Comparison of ENCODE assay signal across 24 cellular contexts in genomic region chr6:43929511-43929910, GRCh38.
DNase-seq lines count a peak whose midpoint lies in the region; ATAC-seq, FAIRE-seq and TF ChIP-seq lines count a peak whose summit lies in the region.
"Had no signal": no experiment of that assay in that cellular context is flagged by ENCODE, and none has a peak within 500 bp of the region (broad histone marks: within the 10 kb centered on the region; RNA-seq: fewer than 3 reads in every experiment).

No MANE protein-coding gene starts in this region.

- peaks cover 0 to 3% (median 0%) of the 10 kb centered on the region in 7 donors for H3K9me3 Mint-ChIP-seq in CD14-positive monocyte
- H3K9me3 Mint-ChIP-seq: CD4-positive, alpha-beta memory T cell had no signal

- H3K4me1 ChIP-seq in cardiac muscle cell (ENCODE audit: low read depth) (peaks cover 28% of the 10 kb centered on the region), K562 (replicated peaks in 1 of 2; ENCODE audit: control insufficient read depth in 2 of 2, insufficient read depth in 2 of 2, low read length in 2 of 2) (peaks cover 34 to 48% of the 10 kb centered on the region in 2 experiments)

- H3K27me3 ChIP-seq in cardiac muscle cell: no peaks in the 10 kb centered on the region
- no peaks in the 10 kb centered on the region for H3K27me3 ChIP-seq in K562 (ENCODE audit: control insufficient read depth in 2 of 2, insufficient read depth in 2 of 2, low read length in 2 of 2)

- H4K20me1 ChIP-seq in K562 (replicated peaks; ENCODE audit: control insufficient read depth, insufficient read depth, low read length): no peaks in the 10 kb centered on the region

- in situ Hi-C loops in K562 (cut with MboI): no loop called here

- peak overlapping the region in 1 of 7 donors; percentile 33 for H3K27ac Mint-ChIP-seq in CD14-positive monocyte

- peak overlapping the region; percentile 29; the same call in 1 of the 2 replicates for H2AFZ ChIP-seq in K562 (ENCODE audit: low read depth, low read length)

- no peaks in the 10 kb centered on the region for H3K9me1 ChIP-seq in K562 (ENCODE audit: control insufficient read depth, insufficient read depth, low read length)

- H3K9me3 ChIP-seq in cardiac muscle cell (ENCODE audit: low read depth): no peaks in the 10 kb centered on the region
- no peaks in the 10 kb centered on the region for H3K9me3 ChIP-seq in K562 (replicated peaks; ENCODE audit: control insufficient read depth, insufficient read depth, low read depth, low read length)
- H3K9me3 ChIP-seq: BLaER1 treated with 17β-estradiol and CSF1 and Interleukin-3, amounts not matched to agents 10 nM and 100 nM had no signal

- H3K27me3 Mint-ChIP-seq in CD14-positive monocyte (ENCODE audit: low read depth in 3 of 3): peaks cover 8 to 12% (median 9%) of the 10 kb centered on the region in 3 donors
- H3K27me3 Mint-ChIP-seq: CD4-positive, alpha-beta memory T cell had no signal

- DNase-seq in cardiac muscle cell (ENCODE audit: low read depth in 1 of 2, low spot score in 1 of 2): no peak
- no peak for DNase-seq in Right ventricle myocardium inferior (ENCODE audit: missing footprints)
- DNase-seq in K562 (ENCODE audit: extremely low read depth in 1 of 4, low spot score in 3 of 4): no peak
- peak; percentile 25 for DNase-seq in posterior vena cava (ENCODE audit: low spot score)
- DNase-seq in hepatic stellate cell (ENCODE audit: low spot score): no peak
- no peak for DNase-seq in CD14-positive monocyte (ENCODE audit: low spot score)
- DNase-seq: CD4-positive, alpha-beta memory T cell; COR-L47; DMS 273 treated with DMSO at 0.1 percent for 48 hours; DND-41; KBM-7; MV-4-11; NCI-H1105; NCI-H1436 treated with DMSO at 0.1 percent for 48 hours; NCI-H187 treated with DMSO at 0.1 percent for 48 hours; NCI-H446; NCI-H524 treated with DMSO at 0.1 percent for 48 hours; NCI-H774; PC-3; SHP77 had no signal

- intact Hi-C loops in Right ventricle myocardium inferior (cut with DNase I): no loop called here
- intact Hi-C loops in K562 (cut with micrococcal nuclease): loop anchor here (5.0 kb wide), 1 partner anchor 72 kb away; no protein-coding TSS in a partner anchor
- intact Hi-C loops in posterior vena cava (cut with DNase I): no loop called here
- intact Hi-C loops in CD14-positive monocyte (cut with micrococcal nuclease): no loop called here

- no peak overlapping the region for H3K4me3 Mint-ChIP-seq in CD14-positive monocyte
- H3K4me3 Mint-ChIP-seq: CD4-positive, alpha-beta memory T cell had no signal

- no peak overlapping the region for H3K4me3 ChIP-seq in cardiac muscle cell
- no peak overlapping the region for H3K4me3 ChIP-seq in K562
- H3K4me3 ChIP-seq: BLaER1 treated with 17β-estradiol and CSF1 and Interleukin-3, amounts not matched to agents 10 nM and 100 nM had no signal

- H3K36me3 Mint-ChIP-seq in CD14-positive monocyte: no peaks in the 10 kb centered on the region
- H3K36me3 Mint-ChIP-seq: CD4-positive, alpha-beta memory T cell had no signal

- no peak for TF ChIP-seq POLR2A in K562 (conservative IDR thresholded peaks at IDR 0.05)

- POLR2A ChIA-PET in K562 (lab: Yijun Ruan, JAX): interaction anchor here (0.8 to 6.9 kb wide), 6 partner anchors 7 to 129 kb away, joined by 3 to 102 read pairs (median 6); no protein-coding TSS in a partner anchor

- H3K36me3 ChIP-seq in cardiac muscle cell: no peaks in the 10 kb centered on the region
- no peaks in the 10 kb centered on the region for H3K36me3 ChIP-seq in K562 (ENCODE audit: control insufficient read depth, insufficient read depth, low read length)
- H3K36me3 ChIP-seq: BLaER1 treated with 17β-estradiol and CSF1 and Interleukin-3, amounts not matched to agents 10 nM and 100 nM had no signal

- CTCF ChIA-PET in K562 (lab: Yijun Ruan, JAX; ENCODE audit: low intra/inter-chr PET ratio): no interaction called here

- 74% methylated on average over 5 of the region's 5 CpGs for WGBS in K562 (ENCODE audit: insufficient coverage, low coverage, missing lambda C conversion rate)

- TF ChIP-seq RAD21 in K562 (CRISPR knock-in tag; conservative IDR thresholded peaks at IDR 0.05 in 1 of 2, IDR thresholded peaks at IDR 0.05 in 1 of 2): no peak

- H3K79me2 ChIP-seq in K562 (ENCODE audit: control insufficient read depth, insufficient read depth, low read length): no peaks in the 10 kb centered on the region

- TF ChIP-seq CTCF in cardiac muscle cell (IDR thresholded peaks at IDR 0.05; ENCODE audit: low read depth, low read length) (no peak), K562 (IDR thresholded peaks at IDR 0.05 in 2 of 3, conservative IDR thresholded peaks at IDR 0.05 in 1 of 3; ENCODE audit: insufficient read depth in 2 of 3, low read depth in 1 of 3, low read length in 3 of 3) (no peak), CD14-positive monocyte (IDR thresholded peaks at IDR 0.05) (no peak)

- no TSS peak for BruUV-seq in K562 (replicated peaks; lab: Mats Ljungman, UMichigan)

- H3K27ac ChIP-seq in cardiac muscle cell (peak overlapping the region; percentile 47), K562 (ENCODE audit: extremely low read depth, low read depth, low read length) (peak overlapping the region; percentile 16; the same call in 1 of the 3 replicates)
- H3K27ac ChIP-seq: BLaER1 treated with 17β-estradiol and CSF1 and Interleukin-3, amounts not matched to agents 10 nM and 100 nM had no signal

- H3K4me2 ChIP-seq in K562 (ENCODE audit: insufficient read depth, low read length): no peak overlapping the region

- ATAC-seq in Right ventricle myocardium inferior (no peak), K562 (no peak)
- ATAC-seq in activated CD4-positive, CD25-positive, alpha-beta regulatory T cell treated with anti-CD3 and anti-CD28 coated beads, Interleukin-2, amount 50 U/mL, for 24 hours: no peak
- ATAC-seq: HepG2, PC-3 had no signal

- no peak for TF ChIP-seq EP300 in K562 (IDR thresholded peaks at IDR 0.05; ENCODE audit: low read length)

- FAIRE-seq in K562 (lab: Jason Lieb, UNC): no peak
- FAIRE-seq: GM12892, HepG2 had no signal

- H3K9ac ChIP-seq in K562 (ENCODE audit: insufficient read depth in 1 of 2, low read depth in 2 of 2, low read length in 2 of 2): peak overlapping the region in 1 of 2 experiments; percentile 72; a peak in 2 of 4 replicates
- H3K9ac ChIP-seq: BLaER1 treated with 17β-estradiol and CSF1 and Interleukin-3, amounts not matched to agents 10 nM and 100 nM had no signal

- H3K4me1 Mint-ChIP-seq in CD14-positive monocyte: peaks cover 23% of the 10 kb centered on the region

TF ChIP-seq in K562, 482 proteins besides CTCF, POLR2A, EP300 and RAD21:
- TF ChIP-seq THAP12 (CRISPR knock-in tag; IDR thresholded peaks at IDR 0.05): no peak
- TF ChIP-seq NEUROD1 (IDR thresholded peaks at IDR 0.05; ENCODE audit: borderline replicate concordance, low read depth, low read length, partially characterized antibody): no peak
- no peak for TF ChIP-seq MLX (CRISPR knock-in tag; conservative IDR thresholded peaks at IDR 0.05)
- no peak for TF ChIP-seq RBM39 (optimal IDR thresholded peaks at IDR 0.05; ENCODE audit: low read depth, low read length)
- TF ChIP-seq NCOR1 (IDR thresholded peaks at IDR 0.05): no peak
- TF ChIP-seq DLX4 (CRISPR knock-in tag; IDR thresholded peaks at IDR 0.05): no peak
- no peak for TF ChIP-seq RBM25 (IDR thresholded peaks at IDR 0.05; ENCODE audit: low read depth, low read length, severe bottlenecking)
- no peak for TF ChIP-seq NR2C1 (IDR thresholded peaks at IDR 0.05)
- TF ChIP-seq NR2C1 (tag; IDR thresholded peaks at IDR 0.05): peak; percentile 13; the same call in 1 of the 2 replicates
- TF ChIP-seq ZFP30 (CRISPR knock-in tag; IDR thresholded peaks at IDR 0.05; ENCODE audit: borderline replicate concordance): no peak
- TF ChIP-seq DMBX1 (CRISPR knock-in tag; IDR thresholded peaks at IDR 0.05; ENCODE audit: borderline replicate concordance): 0 out of 2 replicates have a peak, but pooled peaks have one; percentile 14
TF ChIP-seq in K562: peak in this region for 2.
